9 cellular contexts compared by ENCODE assay signal in genomic region chr6:149431905-149432775, GRCh38. TPM values are rescaled to one million over a fixed set of nuclear protein-coding genes. Genes with fewer than 3 reads are reported as not detected.
DNase-seq lines count a peak whose midpoint lies in the region; ATAC-seq and TF ChIP-seq lines count a peak whose summit lies in the region.
"Had no signal": no experiment of that assay in that cellular context is flagged by ENCODE, and none has a peak within 500 bp of the region (broad histone marks: within the 10 kb centered on the region; RNA-seq: fewer than 3 reads in every experiment).

No MANE protein-coding gene starts in this region.

- no TSS peak for BruUV-seq in PC-3 (replicated peaks; lab: Mats Ljungman, UMichigan)

- TF ChIP-seq EP300 in neural cell (conservative IDR thresholded peaks at IDR 0.05; ENCODE audit: poor library complexity, severe bottlenecking): no peak

- TF ChIP-seq RAD21 in neural cell (conservative IDR thresholded peaks at IDR 0.05): peak; percentile 98

- H3K36me3 ChIP-seq in PC-3 (ENCODE audit: low read depth, low read length) (no peaks in the 10 kb centered on the region), fibroblast of lung (ENCODE audit: control insufficient read depth, insufficient read depth, low read length) (no peaks in the 10 kb centered on the region), neural cell (ENCODE audit: insufficient read depth, low read length) (no peaks in the 10 kb centered on the region)

- H3K4me2 ChIP-seq in PC-3 (ENCODE audit: low read length): peak overlapping the region; percentile 46
- peak overlapping the region; percentile 78 for H3K4me2 ChIP-seq in fibroblast of lung (ENCODE audit: extremely low read depth, insufficient read depth, low read length)
- H3K4me2 ChIP-seq in neural cell (ENCODE audit: low read length): no peak overlapping the region

- peak; percentile 89 for TF ChIP-seq CTCF in PC-3 (conservative IDR thresholded peaks at IDR 0.05; ENCODE audit: low read depth, low read length)
- peak; percentile 87 to 94 for TF ChIP-seq CTCF in fibroblast of lung (conservative IDR thresholded peaks at IDR 0.05 in 1 of 2, IDR thresholded peaks at IDR 0.05 in 1 of 2; ENCODE audit: low read depth in 1 of 2, low read length in 2 of 2)
- peak; percentile 96 for TF ChIP-seq CTCF in neural cell (IDR thresholded peaks at IDR 0.05; ENCODE audit: poor library complexity, severe bottlenecking)

- H2AFZ ChIP-seq in PC-3 (ENCODE audit: low read length) (peak overlapping the region; percentile 68), fibroblast of lung (ENCODE audit: low read length) (peak overlapping the region; percentile 30), neural cell (ENCODE audit: low read depth, low read length) (no peak overlapping the region)

- H3K4me3 ChIP-seq in Jurkat, Clone E6-1 (ENCODE audit: low read length): no peak overlapping the region
- H3K4me3 ChIP-seq in PC-3 (ENCODE audit: low read length) (no peak overlapping the region), fibroblast of lung (replicated peaks in 1 of 4; ENCODE audit: control extremely low read depth in 1 of 4, insufficient read depth in 1 of 4, low read depth in 3 of 4, low read length in 4 of 4) (no peak overlapping the region), neural cell (ENCODE audit: low read length) (peak overlapping the region; percentile 48)

- CTCF ChIA-PET in PC-3 (lab: Charles Lee): interaction anchor here (0.7 to 1.3 kb wide), 4 partner anchors 60 to 401 kb away, joined by 3 to 7 read pairs (median 6); no protein-coding TSS in a partner anchor

- POLR2A ChIA-PET in PC-3 (lab: Charles Lee; ENCODE audit: unreplicated experiment): interaction anchor here (0.5 kb wide), 1 partner anchor 355 kb away, joined by 8 read pairs; no protein-coding TSS in a partner anchor

- no peaks in the 10 kb centered on the region for H4K20me1 ChIP-seq in PC-3 (ENCODE audit: low read length)
- no peaks in the 10 kb centered on the region for H4K20me1 ChIP-seq in fibroblast of lung (ENCODE audit: control insufficient read depth, extremely low read depth, insufficient read depth, low read length)
- no peaks in the 10 kb centered on the region for H4K20me1 ChIP-seq in neural cell (ENCODE audit: insufficient read depth)

- H3K4me1 ChIP-seq in PC-3 (ENCODE audit: insufficient read depth, low read length): no peaks in the 10 kb centered on the region
- H3K4me1 ChIP-seq in fibroblast of lung (ENCODE audit: control insufficient read depth, extremely low read depth, insufficient read depth, low read length): no peaks in the 10 kb centered on the region

- ATAC-seq in GM21447 (IDR thresholded peaks at IDR 0.05; ENCODE audit: unreplicated experiment): peak; percentile 82
- peak; percentile 94 for ATAC-seq in PC-3

- DNase-seq in DMS 273 (lab: John Stamatoyannopoulos, UW; ENCODE audit: unreplicated experiment) (peak; percentile 93), PC-3 (peak; percentile 87), activated T-cell treated with anti-CD3 and anti-CD28 coated beads for 48 hours (ENCODE audit: low read depth) (peak; percentile 85), fibroblast of lung (ENCODE audit: low read depth in 2 of 2) (peak; percentile 60 to 83)
- peak; percentile 72 for DNase-seq in Jurkat, Clone E6-1 (ENCODE audit: low read depth, low spot score)
- DNase-seq in stimulated activated naive CD4-positive, alpha-beta T cell treated with Interleukin-2 at 50 U/mL for 16 hours (lab: John Stamatoyannopoulos, UW): peak; percentile 80

- H3K27me3 ChIP-seq in PC-3 (ENCODE audit: low read length): no peaks in the 10 kb centered on the region
- no peaks in the 10 kb centered on the region for H3K27me3 ChIP-seq in fibroblast of lung (ENCODE audit: control insufficient read depth, insufficient read depth, low read length)
- H3K27me3 ChIP-seq in neural cell (ENCODE audit: insufficient read depth, low read depth, low read length): no peaks in the 10 kb centered on the region

- no peaks in the 10 kb centered on the region for H3K79me2 ChIP-seq in PC-3 (ENCODE audit: low read length)
- H3K79me2 ChIP-seq in fibroblast of lung (ENCODE audit: control insufficient read depth, insufficient read depth, low read length): no peaks in the 10 kb centered on the region
- no peaks in the 10 kb centered on the region for H3K79me2 ChIP-seq in neural cell (replicated peaks; ENCODE audit: insufficient read depth, low read length)

- intact Hi-C loops in PC-3 (cut with micrococcal nuclease): loop anchor here (1.0 to 5.0 kb wide), 5 partner anchors 85 to 685 kb away; partner anchors contain the start of gene UST

- no peaks in the 10 kb centered on the region for H3K9me2 ChIP-seq in PC-3 (replicated peaks; ENCODE audit: low read length)
- H3K9me2 ChIP-seq in neural cell (ENCODE audit: insufficient read depth, low read length): no peaks in the 10 kb centered on the region

- H3K9me3 ChIP-seq in PC-3 (ENCODE audit: low read length) (no peaks in the 10 kb centered on the region), fibroblast of lung (ENCODE audit: control insufficient read depth, insufficient read depth, low read depth, low read length) (no peaks in the 10 kb centered on the region), neural cell (ENCODE audit: low read length) (no peaks in the 10 kb centered on the region)

- H3K27ac ChIP-seq in PC-3 (ENCODE audit: low read length): no peak overlapping the region
- H3K27ac ChIP-seq in fibroblast of lung (ENCODE audit: insufficient read depth, low read length): no peak overlapping the region
- H3K27ac ChIP-seq in neural cell (ENCODE audit: low read length): no peak overlapping the region
- H3K27ac ChIP-seq: epithelial cell of prostate had no signal

- H3K9ac ChIP-seq in PC-3 (ENCODE audit: low read length): no peak overlapping the region
- H3K9ac ChIP-seq in fibroblast of lung (ENCODE audit: insufficient read depth, low read length): no peak overlapping the region
- no peak overlapping the region for H3K9ac ChIP-seq in neural cell (ENCODE audit: low read length)

- no peaks in the 10 kb centered on the region for H3F3A ChIP-seq in PC-3 (ENCODE audit: low read length, unreplicated experiment)
- H3F3A ChIP-seq in neural cell (ENCODE audit: insufficient read depth, low read length, poor library complexity, severe bottlenecking): no peaks in the 10 kb centered on the region

TF ChIP-seq in neural cell, 6 proteins besides CTCF, POLR2A, EP300 and RAD21:
- TF ChIP-seq EZH2 (IDR thresholded peaks at IDR 0.05; ENCODE audit: borderline replicate concordance, insufficient read depth, low read length, poor library complexity, severe bottlenecking) (no peak), SMC3 (conservative IDR thresholded peaks at IDR 0.05; ENCODE audit: poor library complexity) (peak; percentile 99), MXI1 (conservative IDR thresholded peaks at IDR 0.05; ENCODE audit: poor library complexity, severe bottlenecking) (peak; percentile 57)

RNA-seq across cellular contexts. Expression of gene SUMO4, which starts 32.1 kb away (rescaled TPM):
- polyA plus RNA-seq in Jurkat, Clone E6-1 (2012; ENCODE audit: insufficient read depth, insufficient read length): not detected
- 0.69 TPM in 1 of 2 replicates, not detected in the other for total RNA-seq in PC-3 (2014; rRNA removed)
- 1.0 and 2.1 TPM in 2 replicates for total RNA-seq in fibroblast of lung
- not detected in 2 replicates for polyA plus RNA-seq in fibroblast of lung
- not detected in 2 replicates for polyA plus RNA-seq in fibroblast of lung (2012)
- polyA minus RNA-seq in fibroblast of lung (ENCODE audit: low replicate concordance): not detected in 2 replicates
- polyA plus RNA-seq in neural cell: not detected in 2 replicates
- 9.3 and 11.9 TPM in 2 replicates for polyA minus RNA-seq in neural cell

RNA-seq across cellular contexts. Expression of gene ZC3H12D, which starts 52.7 kb away (rescaled TPM):
- not detected for polyA plus RNA-seq in Jurkat, Clone E6-1 (2012; ENCODE audit: insufficient read depth, insufficient read length)
- total RNA-seq in PC-3 (2014; rRNA removed) (not detected in 2 replicates), fibroblast of lung (under 0.01 and 0.17 TPM in 2 replicates)
- polyA plus RNA-seq in fibroblast of lung (0.01 TPM in 1 of 2 replicates, not detected in the other), neural cell (0.66 and 1.0 TPM in 2 replicates)
- not detected in 2 replicates for polyA plus RNA-seq in fibroblast of lung (2012)
- polyA minus RNA-seq in fibroblast of lung (ENCODE audit: low replicate concordance) (not detected in 2 replicates), neural cell (0.35 and 0.97 TPM in 2 replicates)
